In the genomic region with DNA sequence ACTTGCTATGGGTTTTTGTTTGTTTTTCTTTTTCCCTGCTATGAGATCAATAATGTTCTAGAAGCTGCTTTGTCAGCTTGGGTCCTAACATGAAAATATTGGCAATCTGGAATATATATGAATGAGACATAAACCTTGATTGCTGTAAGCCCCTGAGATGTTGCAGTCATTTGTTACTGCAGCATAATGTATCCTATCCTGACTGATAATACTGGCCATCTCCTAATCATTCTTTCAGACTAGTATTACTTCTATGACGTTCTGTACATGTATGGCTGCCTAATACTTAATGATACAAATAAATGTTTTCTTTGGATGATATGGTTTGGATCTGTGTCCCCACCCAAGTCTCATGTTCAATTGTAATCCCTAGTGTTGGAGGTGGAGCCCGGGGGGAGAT, we compare ENCODE assay signal across 35 cellular contexts. TPM values are rescaled to one million over a fixed set of nuclear protein-coding genes. Genes with fewer than 3 reads are reported as not detected.
DNase-seq lines count a peak whose midpoint lies in the region; ATAC-seq, FAIRE-seq and TF ChIP-seq lines count a peak whose summit lies in the region.
"Had no signal": no experiment of that assay in that cellular context is flagged by ENCODE, and none has a peak within 500 bp of the region (broad histone marks: within the 10 kb centered on the region; RNA-seq: fewer than 3 reads in every experiment).

No MANE protein-coding gene starts in this region.

- H3K9ac ChIP-seq in HepG2 (ENCODE audit: insufficient read depth, low read depth, low read length) (no peak overlapping the region), K562 (ENCODE audit: insufficient read depth in 1 of 2, low read depth in 2 of 2, low read length in 2 of 2) (no peak overlapping the region)
- H3K9ac ChIP-seq: BLaER1; BLaER1 treated with 17β-estradiol and CSF1 and Interleukin-3, amounts not matched to agents 10 nM and 100 nM had no signal

- CTCF ChIA-PET in HepG2 (lab: Yijun Ruan, JAX; ENCODE audit: low intra/inter-chr PET ratio, low total read pairs) (no interaction called here), K562 (lab: Yijun Ruan, JAX; ENCODE audit: low intra/inter-chr PET ratio) (no interaction called here)

- no TSS peak for BruUV-seq in HepG2 (replicated peaks; lab: Mats Ljungman, UMichigan)
- no TSS peak for BruUV-seq in K562 (replicated peaks; lab: Mats Ljungman, UMichigan)

- TF ChIP-seq POLR2A in HepG2 (IDR thresholded peaks at IDR 0.05; ENCODE audit: insufficient read depth in 1 of 2, low read depth in 2 of 2, low read length in 2 of 2) (no peak), right lobe of liver (IDR thresholded peaks at IDR 0.05) (no peak), K562 (conservative IDR thresholded peaks at IDR 0.05) (no peak)

- H3K4me3 ChIP-seq in HepG2 (replicated peaks in 1 of 3; ENCODE audit: insufficient read depth in 1 of 3, low read depth in 2 of 3, low read length in 3 of 3) (no peak overlapping the region), right lobe of liver (no peak overlapping the region), SJCRH30 (no peak overlapping the region), K562 (no peak overlapping the region)
- H3K4me3 ChIP-seq: A549; BLaER1; BLaER1 treated with 17β-estradiol and CSF1 and Interleukin-3, amounts not matched to agents 10 nM and 100 nM had no signal

- H3K79me2 ChIP-seq in HepG2 (ENCODE audit: insufficient read depth, low read length) (no peaks in the 10 kb centered on the region), K562 (ENCODE audit: control insufficient read depth, insufficient read depth, low read length) (no peaks in the 10 kb centered on the region)

- H3K9me3 ChIP-seq in HepG2 (ENCODE audit: low read length): no peaks in the 10 kb centered on the region
- H3K9me3 ChIP-seq in right lobe of liver: no peaks in the 10 kb centered on the region
- no peaks in the 10 kb centered on the region for H3K9me3 ChIP-seq in SJCRH30 (replicated peaks)
- no peaks in the 10 kb centered on the region for H3K9me3 ChIP-seq in K562 (replicated peaks; ENCODE audit: control insufficient read depth, insufficient read depth, low read depth, low read length)
- H3K9me3 ChIP-seq: A549; BE2C; BLaER1; BLaER1 treated with 17β-estradiol and CSF1 and Interleukin-3, amounts not matched to agents 10 nM and 100 nM; Caco-2 had no signal

- intact Hi-C loops in HepG2 (cut with micrococcal nuclease; ENCODE audit: unreplicated experiment) (no loop called here), right lobe of liver (cut with DNase I) (no loop called here), K562 (cut with micrococcal nuclease) (no loop called here)

- H2AFZ ChIP-seq in HepG2 (ENCODE audit: low read length): no peak overlapping the region
- H2AFZ ChIP-seq in K562 (ENCODE audit: low read depth, low read length): 0 out of 2 replicates have a peak overlapping the region, but pooled peaks have one; percentile 85

- 4% methylated on average over 2 of the region's 2 CpGs for WGBS in HepG2 (ENCODE audit: low lambda C conversion rate)
- 100% methylated on average over 2 of the region's 2 CpGs for WGBS in right lobe of liver (ENCODE audit: insufficient coverage, low coverage, low lambda C conversion rate, missing lambda C conversion rate)
- WGBS in K562 (ENCODE audit: insufficient coverage, low coverage, missing lambda C conversion rate): 88% methylated on average over 2 of the region's 2 CpGs

- in situ Hi-C loops in HepG2 (cut with HindIII; ENCODE audit: extremely low pct_ligation_motif_present, low pct_unique_long_range_greater_than_20kb) (no loop called here), K562 (cut with MboI) (no loop called here)

- no peak for ATAC-seq in HepG2
- ATAC-seq in right lobe of liver: no peak
- ATAC-seq in K562: no peak
- ATAC-seq in HG03039 (IDR thresholded peaks at IDR 0.05; ENCODE audit: unreplicated experiment): no peak
- ATAC-seq in HG03520 (IDR thresholded peaks at IDR 0.05; ENCODE audit: unreplicated experiment): no peak
- no peak for ATAC-seq in HG02840 (IDR thresholded peaks at IDR 0.05; ENCODE audit: low FRiP score, unreplicated experiment)
- ATAC-seq: A549; CD8-positive, alpha-beta T cell had no signal

- TF ChIP-seq RAD21 in HepG2 (CRISPR knock-in tag; IDR thresholded peaks at IDR 0.05): no peak
- TF ChIP-seq RAD21 in K562 (CRISPR knock-in tag; conservative IDR thresholded peaks at IDR 0.05 in 1 of 2, IDR thresholded peaks at IDR 0.05 in 1 of 2): no peak

- TF ChIP-seq CTCF in HepG2 (CRISPR knock-in tag; IDR thresholded peaks at IDR 0.05) (no peak), right lobe of liver (IDR thresholded peaks at IDR 0.05) (no peak), VCaP (conservative IDR thresholded peaks at IDR 0.05) (no peak), K562 (IDR thresholded peaks at IDR 0.05 in 2 of 3, conservative IDR thresholded peaks at IDR 0.05 in 1 of 3; ENCODE audit: insufficient read depth in 2 of 3, low read depth in 1 of 3, low read length in 3 of 3) (no peak)

- TF ChIP-seq EP300 in HepG2 (IDR thresholded peaks at IDR 0.05; ENCODE audit: low read depth in 2 of 2, low read length in 2 of 2) (no peak), HepG2 (CRISPR knock-in tag; IDR thresholded peaks at IDR 0.05; ENCODE audit: borderline replicate concordance) (no peak), K562 (IDR thresholded peaks at IDR 0.05; ENCODE audit: low read length) (no peak)

- POLR2A ChIA-PET in HepG2 (lab: Yijun Ruan, JAX): no interaction called here
- POLR2A ChIA-PET in K562 (lab: Yijun Ruan, JAX): interaction anchor here (0.6 to 1.4 kb wide), 2 partner anchors 11 to 153 kb away, joined by 3 read pairs; no protein-coding TSS in a partner anchor

- DNase-seq in HepG2 (ENCODE audit: low spot score) (no peak), right lobe of liver (no peak), SJCRH30 (no peak), K562 (ENCODE audit: extremely low read depth in 1 of 4, low spot score in 3 of 4) (no peak)
- DNase-seq: 8988T; ACHN; AML-193; BE2C; C1 segment of cervical spinal cord; Caco-2; Calu3; CD4-positive, alpha-beta memory T cell; CD4-positive, alpha-beta T cell; CD4-positive, CD25-positive, alpha-beta regulatory T cell; CD8-positive, alpha-beta memory T cell; CD8-positive, alpha-beta T cell; COR-L47; DMS 273 treated with DMSO at 0.1 percent for 48 hours; DMS153; DMS79; DMS79 treated with DMSO at 0.1 percent for 48 hours; DND-41; EL had no signal

- H3K36me3 ChIP-seq in HepG2 (replicated peaks in 1 of 2; ENCODE audit: control insufficient read depth in 1 of 2, insufficient read depth in 2 of 2, low read length in 2 of 2): no peaks in the 10 kb centered on the region
- no peaks in the 10 kb centered on the region for H3K36me3 ChIP-seq in right lobe of liver
- H3K36me3 ChIP-seq in SJCRH30: no peaks in the 10 kb centered on the region
- H3K36me3 ChIP-seq in K562 (ENCODE audit: control insufficient read depth, insufficient read depth, low read length): no peaks in the 10 kb centered on the region
- H3K36me3 ChIP-seq: BE2C; BLaER1; BLaER1 treated with 17β-estradiol and CSF1 and Interleukin-3, amounts not matched to agents 10 nM and 100 nM had no signal

- no peak overlapping the region for H3K4me2 ChIP-seq in HepG2 (ENCODE audit: low read depth, low read length)
- no peak overlapping the region for H3K4me2 ChIP-seq in K562 (ENCODE audit: insufficient read depth, low read length)
- H3K4me2 ChIP-seq: A549; BLaER1; BLaER1 treated with 17β-estradiol and CSF1 and Interleukin-3, amounts not matched to agents 10 nM and 100 nM had no signal

- no peaks in the 10 kb centered on the region for H3K9me1 ChIP-seq in K562 (ENCODE audit: control insufficient read depth, insufficient read depth, low read length)

- FAIRE-seq in HepG2 (lab: Jason Lieb, UNC) (no peak), K562 (lab: Jason Lieb, UNC) (no peak)
- FAIRE-seq: A204.1, A549, D721Med had no signal

- no peak overlapping the region for H3K27ac ChIP-seq in HepG2 (ENCODE audit: extremely low read length, insufficient read depth, low read length)
- no peak overlapping the region for H3K27ac ChIP-seq in right lobe of liver
- H3K27ac ChIP-seq in SJCRH30: peak overlapping the region; percentile 70
- peak overlapping the region; percentile 55; the same call in 1 of the 2 replicates for H3K27ac ChIP-seq in VCaP
- H3K27ac ChIP-seq in K562 (ENCODE audit: extremely low read depth, low read depth, low read length): no peak overlapping the region
- H3K27ac ChIP-seq: 22Rv1; A549; BLaER1; BLaER1 treated with 17β-estradiol and CSF1 and Interleukin-3, amounts not matched to agents 10 nM and 100 nM; C4-2B had no signal

- H3K27me3 ChIP-seq in HepG2 (ENCODE audit: control insufficient read depth in 1 of 2, insufficient read depth in 2 of 2, low read length in 2 of 2) (peaks cover 0 to 3% of the 10 kb centered on the region in 2 experiments; a peak in 1 of 5 replicates), right lobe of liver (no peaks in the 10 kb centered on the region), SJCRH30 (no peaks in the 10 kb centered on the region), K562 (ENCODE audit: control insufficient read depth in 2 of 2, insufficient read depth in 2 of 2, low read length in 2 of 2) (no peaks in the 10 kb centered on the region)
- H3K27me3 ChIP-seq: BE2C; BLaER1; BLaER1 treated with 17β-estradiol and CSF1 and Interleukin-3, amounts not matched to agents 10 nM and 100 nM had no signal

- H4K20me1 ChIP-seq in HepG2 (ENCODE audit: insufficient read depth, low read length) (no peaks in the 10 kb centered on the region), K562 (replicated peaks; ENCODE audit: control insufficient read depth, insufficient read depth, low read length) (no peaks in the 10 kb centered on the region)
- H4K20me1 ChIP-seq: BLaER1; BLaER1 treated with 17β-estradiol and CSF1 and Interleukin-3, amounts not matched to agents 10 nM and 100 nM had no signal

- H3K4me1 ChIP-seq in HepG2 (ENCODE audit: insufficient read depth, low read length): no peaks in the 10 kb centered on the region
- peaks cover 0 to 8% (median 0%) of the 10 kb centered on the region in 4 donors for H3K4me1 ChIP-seq in right lobe of liver
- peaks cover 11% of the 10 kb centered on the region for H3K4me1 ChIP-seq in SJCRH30
- peaks cover 0 to 9% of the 10 kb centered on the region in 2 experiments; a peak in 3 of 5 replicates for H3K4me1 ChIP-seq in K562 (replicated peaks in 1 of 2; ENCODE audit: control insufficient read depth in 2 of 2, insufficient read depth in 2 of 2, low read length in 2 of 2)
- H3K4me1 ChIP-seq: A549; BE2C; BLaER1; BLaER1 treated with 17β-estradiol and CSF1 and Interleukin-3, amounts not matched to agents 10 nM and 100 nM; Caco-2 had no signal

RNA-seq across cellular contexts. Expression of a gene that starts 19.3 kb away (rescaled TPM):
- total RNA-seq in HepG2 (2016; rRNA removed; fragmentation: Illumina TruSeq; extraction: Trizol) (20.0 and 20.7 TPM in 2 replicates), right lobe of liver (10 to 100 TPM; 36.4 to 80.6 (median 45.1) TPM), K562 (2014; rRNA removed) (8.4 and 11.5 TPM in 2 replicates), K562 (2014; rRNA removed; fragmentation: Illumina TruSeq; extraction: Trizol) (35.0 and 36.6 TPM in 2 replicates), K562 (2015; rRNA removed; fragmentation: Illumina TruSeq; extraction: Trizol) (46.9 and 56.8 TPM in 2 replicates), K562 (2021) (42.8 and 43.0 TPM in 2 replicates)
- total RNA-seq in HepG2 (2016; cell fraction: cytosol; rRNA removed; fragmentation: Illumina TruSeq; extraction: Trizol; ENCODE audit: low read depth): 13.9 and 17.5 TPM in 2 replicates
- 16.3 and 22.8 TPM in 2 replicates for total RNA-seq in HepG2 (2016; cell fraction: insoluble cytoplasmic fraction; rRNA removed; fragmentation: Illumina TruSeq; extraction: Trizol)
- total RNA-seq in HepG2 (2016; cell fraction: membrane; rRNA removed; fragmentation: Illumina TruSeq; extraction: Trizol): 18.8 and 20.0 TPM in 2 replicates
- total RNA-seq in HepG2 (2016; cell fraction: nucleus; rRNA removed; fragmentation: Illumina TruSeq; extraction: Trizol): 12.7 and 22.6 TPM in 2 replicates
- polyA plus RNA-seq in HepG2 (2011; rRNA removed) (20.4 and 22.5 TPM in 2 replicates), K562 (2011; rRNA removed) (25.5 and 41.8 TPM in 2 replicates), K562 (2014; fragmentation: Illumina TruSeq; extraction: Trizol) (86.2 and 116 TPM in 2 replicates), K562 (2014; fragmentation: Nextera tagmentation; extraction: Ambion mirVana) (1 to 10 TPM; 3.5 to 6.2 TPM), K562 (2014; rRNA removed) (11.7 and 20.2 TPM in 2 replicates)
- polyA plus RNA-seq in HepG2 (2011; cell fraction: cytosol; rRNA removed): 10.4 and 17.0 TPM in 2 replicates
- polyA plus RNA-seq in HepG2 (2011; cell fraction: nucleus; rRNA removed): 8.0 and 8.2 TPM in 2 replicates
- polyA plus RNA-seq in HepG2 (2012): 26.5 and 27.1 TPM in 2 replicates
- 5.5 and 5.7 TPM in 2 replicates for polyA plus RNA-seq in HepG2 (2016; cell fraction: cytosol; fragmentation: Illumina TruSeq; extraction: Trizol; ENCODE audit: low read depth)
- 23.2 and 28.6 TPM in 2 replicates for polyA plus RNA-seq in HepG2 (2016; cell fraction: insoluble cytoplasmic fraction; fragmentation: Illumina TruSeq; extraction: Trizol; ENCODE audit: low read depth)
- polyA plus RNA-seq in HepG2 (2016; cell fraction: membrane; fragmentation: Illumina TruSeq; extraction: Trizol; ENCODE audit: low read depth): 16.2 and 17.9 TPM in 2 replicates
- polyA plus RNA-seq in HepG2 (2016; cell fraction: nucleus; fragmentation: Illumina TruSeq; extraction: Trizol; ENCODE audit: insufficient read depth, low read depth): 22.1 and 22.2 TPM in 2 replicates
- 15.3 and 16.0 TPM in 2 replicates for polyA minus RNA-seq in HepG2 (2011; rRNA and poly(A)+ RNA removed; ENCODE audit: low replicate concordance)
- polyA minus RNA-seq in HepG2 (2011; cell fraction: cytosol; rRNA and poly(A)+ RNA removed): 8.3 and 11.8 TPM in 2 replicates
- polyA minus RNA-seq in HepG2 (2011; cell fraction: nucleus; rRNA and poly(A)+ RNA removed): 29.0 and 30.6 TPM in 2 replicates
- total RNA-seq in SJCRH30 (2014; rRNA removed; shearing (Covaris generic)): 141 and 145 TPM in 2 replicates
- total RNA-seq in K562 (2011; cell fraction: chromatin; rRNA removed; ENCODE audit: low replicate concordance): 23.3 and 34.3 TPM in 2 replicates
- 8.2 and 9.6 TPM in 2 replicates for total RNA-seq in K562 (2011; cell fraction: nucleolus; rRNA removed)
- total RNA-seq in K562 (2011; cell fraction: nucleoplasm; rRNA removed): 16.6 and 27.1 TPM in 2 replicates
- 19.2 and 27.7 TPM in 2 replicates for polyA plus RNA-seq in K562 (2011; cell fraction: cytosol; rRNA removed)
- polyA plus RNA-seq in K562 (2011; cell fraction: nucleus; rRNA removed): 23.9 and 24.2 TPM in 2 replicates
- polyA plus RNA-seq in K562 (2012): 42.5 and 45.8 TPM in 2 replicates
- polyA minus RNA-seq in K562 (2011; rRNA and poly(A)+ RNA removed): 22.8 and 26.4 TPM in 2 replicates
- 21.3 and 21.8 TPM in 2 replicates for polyA minus RNA-seq in K562 (2011; cell fraction: cytosol; rRNA and poly(A)+ RNA removed)
- polyA minus RNA-seq in K562 (2011; cell fraction: nucleus; rRNA and poly(A)+ RNA removed): 12.5 and 32.0 TPM in 2 replicates

RNA-seq across cellular contexts. Expression of a gene that starts 52.4 kb away (rescaled TPM):
- total RNA-seq in HepG2 (2016; rRNA removed; fragmentation: Illumina TruSeq; extraction: Trizol) (0.20 TPM in 2 replicates), right lobe of liver (1 to 10 TPM; 1.5 to 4.2 (median 3.0) TPM), K562 (2014; rRNA removed) (9.6 and 14.7 TPM in 2 replicates), K562 (2014; rRNA removed; fragmentation: Illumina TruSeq; extraction: Trizol) (10.2 and 11.4 TPM in 2 replicates), K562 (2015; rRNA removed; fragmentation: Illumina TruSeq; extraction: Trizol) (12.5 and 13.0 TPM in 2 replicates), K562 (2021) (6.8 and 8.0 TPM in 2 replicates)
- total RNA-seq in HepG2 (2016; cell fraction: cytosol; rRNA removed; fragmentation: Illumina TruSeq; extraction: Trizol; ENCODE audit: low read depth): not detected in 2 replicates
- total RNA-seq in HepG2 (2016; cell fraction: insoluble cytoplasmic fraction; rRNA removed; fragmentation: Illumina TruSeq; extraction: Trizol): 0.21 and 0.22 TPM in 2 replicates
- 0.09 TPM in 1 of 2 replicates, not detected in the other for total RNA-seq in HepG2 (2016; cell fraction: membrane; rRNA removed; fragmentation: Illumina TruSeq; extraction: Trizol)
- 0.13 and 0.43 TPM in 2 replicates for total RNA-seq in HepG2 (2016; cell fraction: nucleus; rRNA removed; fragmentation: Illumina TruSeq; extraction: Trizol)
- polyA plus RNA-seq in HepG2 (2011; rRNA removed) (0.05 and 0.10 TPM in 2 replicates), K562 (2011; rRNA removed) (8.0 and 9.8 TPM in 2 replicates), K562 (2014; fragmentation: Illumina TruSeq; extraction: Trizol) (7.4 and 8.8 TPM in 2 replicates), K562 (2014; fragmentation: Nextera tagmentation; extraction: Ambion mirVana) (1 to 10 TPM; 5.3 to 8.2 TPM), K562 (2014; rRNA removed) (6.8 and 10.6 TPM in 2 replicates)
- 0.08 and 0.09 TPM in 2 replicates for polyA plus RNA-seq in HepG2 (2011; cell fraction: cytosol; rRNA removed)
- polyA plus RNA-seq in HepG2 (2011; cell fraction: nucleus; rRNA removed): 0.14 and 0.17 TPM in 2 replicates
- polyA plus RNA-seq in HepG2 (2012): 0.12 and 0.25 TPM in 2 replicates
- polyA plus RNA-seq in HepG2 (2016; cell fraction: cytosol; fragmentation: Illumina TruSeq; extraction: Trizol; ENCODE audit: low read depth): not detected in 2 replicates
- polyA plus RNA-seq in HepG2 (2016; cell fraction: insoluble cytoplasmic fraction; fragmentation: Illumina TruSeq; extraction: Trizol; ENCODE audit: low read depth): 0.21 TPM in 1 of 2 replicates, not detected in the other
- polyA plus RNA-seq in HepG2 (2016; cell fraction: membrane; fragmentation: Illumina TruSeq; extraction: Trizol; ENCODE audit: low read depth): 0.08 TPM in 1 of 2 replicates, not detected in the other
- polyA plus RNA-seq in HepG2 (2016; cell fraction: nucleus; fragmentation: Illumina TruSeq; extraction: Trizol; ENCODE audit: insufficient read depth, low read depth): 0.19 TPM in 1 of 2 replicates, not detected in the other
- polyA minus RNA-seq in HepG2 (2011; rRNA and poly(A)+ RNA removed; ENCODE audit: low replicate concordance): 0.12 and 0.91 TPM in 2 replicates
- polyA minus RNA-seq in HepG2 (2011; cell fraction: cytosol; rRNA and poly(A)+ RNA removed): not detected in 2 replicates
- 0.50 and 0.64 TPM in 2 replicates for polyA minus RNA-seq in HepG2 (2011; cell fraction: nucleus; rRNA and poly(A)+ RNA removed)
- total RNA-seq in SJCRH30 (2014; rRNA removed; shearing (Covaris generic)): 8.4 and 11.0 TPM in 2 replicates
- total RNA-seq in K562 (2011; cell fraction: chromatin; rRNA removed; ENCODE audit: low replicate concordance): 12.7 and 33.0 TPM in 2 replicates
- total RNA-seq in K562 (2011; cell fraction: nucleolus; rRNA removed): 6.3 and 7.9 TPM in 2 replicates
- total RNA-seq in K562 (2011; cell fraction: nucleoplasm; rRNA removed): 11.6 and 13.3 TPM in 2 replicates
- polyA plus RNA-seq in K562 (2011; cell fraction: cytosol; rRNA removed): 1.8 and 5.7 TPM in 2 replicates
- polyA plus RNA-seq in K562 (2011; cell fraction: nucleus; rRNA removed): 10.2 and 21.9 TPM in 2 replicates
- polyA plus RNA-seq in K562 (2012): 7.2 and 7.8 TPM in 2 replicates
- 15.1 and 25.1 TPM in 2 replicates for polyA minus RNA-seq in K562 (2011; rRNA and poly(A)+ RNA removed)
- polyA minus RNA-seq in K562 (2011; cell fraction: cytosol; rRNA and poly(A)+ RNA removed): 4.4 and 5.4 TPM in 2 replicates
- polyA minus RNA-seq in K562 (2011; cell fraction: nucleus; rRNA and poly(A)+ RNA removed): 11.6 and 30.9 TPM in 2 replicates
- total RNA-seq: A172 had no signal

Comparison
In these comparisons a context has a peak if more than half of its experiments do, and no peak if none do; other contexts are left out.
1. H3K27ac ChIP-seq: peak in SJCRH30 (single experiment) and VCaP (single experiment); none in HepG2 (single experiment), right lobe of liver (0 of 3) and K562 (single experiment).